ENCODE assay signal across 26 cellular contexts in genomic region chr1:163295949-163296348, GRCh38.
"Had no signal": no experiment of that assay in that cellular context is flagged by ENCODE, and none has a peak within 500 bp of the region (broad histone marks: within the 10 kb centered on the region; RNA-seq: fewer than 3 reads in every experiment).

No MANE protein-coding gene starts in this region.

- H3K27ac Mint-ChIP-seq: activated CD8-positive, alpha-beta memory T cell treated with anti-CD3 and anti-CD28 coated beads, Interleukin-2, amount 10 ng/mL, durations not matched to agents 7 days and 5 days; activated naive CD4-positive, alpha-beta T cell treated with anti-CD3 and anti-CD28 coated beads for 36 hours; activated naive CD8-positive, alpha-beta T cell; activated T-cell treated with anti-CD3 and anti-CD28 coated beads, Interleukin-2, amount 50 U/mL, for 24 hours; activated T-helper 1 cell treated with anti-CD3 and anti-CD28 coated beads, Interleukin-12 subunit alpha, Interleukin-12 subunit beta, Interleukin-2, Interleukin-4 antibody, amounts not matched to agents 30 ng/mL and 10 ng/mL and 1 ng/mL, durations not matched to agents 14 hours and 24 hours and 36 hours; T-helper 2 cell treated with Interferon-gamma antibody and Interleukin-4, amounts not matched to agents 5 μg/mL and 100 μg/mL, for 36 hours had no signal

- H3K9me3 Mint-ChIP-seq: central memory CD8-positive, alpha-beta T cell had no signal

- H3K27ac ChIP-seq: KMS-11 had no signal

- H3K27me3 Mint-ChIP-seq: activated CD8-positive, alpha-beta memory T cell treated with anti-CD3 and anti-CD28 coated beads, Interleukin-2, amount 10 ng/mL, durations not matched to agents 7 days and 5 days; activated naive CD8-positive, alpha-beta T cell; activated T-cell treated with anti-CD3 and anti-CD28 coated beads, Interleukin-2, amount 50 U/mL, for 24 hours; central memory CD8-positive, alpha-beta T cell had no signal

- H3K9me2 ChIP-seq: SK-N-SH had no signal

- ATAC-seq: activated CD8-positive, alpha-beta memory T cell treated with anti-CD3 and anti-CD28 coated beads, Interleukin-2, amount 10 ng/mL, durations not matched to agents 7 days and 5 days; Panc1; Right ventricle myocardium inferior had no signal

- H3K4me2 ChIP-seq: KMS-11, SK-N-SH had no signal

- H3K4me1 Mint-ChIP-seq: activated CD8-positive, alpha-beta memory T cell treated with anti-CD3 and anti-CD28 coated beads, Interleukin-2, amount 10 ng/mL, durations not matched to agents 7 days and 5 days; central memory CD8-positive, alpha-beta T cell had no signal

- H3K4me3 Mint-ChIP-seq: activated CD8-positive, alpha-beta memory T cell treated with anti-CD3 and anti-CD28 coated beads, Interleukin-2, amount 10 ng/mL, durations not matched to agents 7 days and 5 days; activated naive CD4-positive, alpha-beta T cell treated with anti-CD3 and anti-CD28 coated beads for 36 hours; activated naive CD8-positive, alpha-beta T cell; activated T-cell treated with anti-CD3 and anti-CD28 coated beads, Interleukin-2, amount 50 U/mL, for 24 hours; activated T-helper 1 cell treated with anti-CD3 and anti-CD28 coated beads, Interleukin-12 subunit alpha, Interleukin-12 subunit beta, Interleukin-2, Interleukin-4 antibody, amounts not matched to agents 30 ng/mL and 10 ng/mL and 1 ng/mL, durations not matched to agents 14 hours and 24 hours and 36 hours; central memory CD8-positive, alpha-beta T cell; T-helper 2 cell treated with Interferon-gamma antibody and Interleukin-4, amounts not matched to agents 5 μg/mL and 100 μg/mL, for 36 hours had no signal

- DNase-seq: activated CD4-positive, alpha-beta T cell treated with anti-CD3 and anti-CD28 coated beads for 48 hours; activated CD4-positive, alpha-beta T cell treated with anti-CD3 and anti-CD28 coated beads, Interleukin-2, amount 50 U/mL, for 48 hours; activated CD4-positive, CD25-positive, alpha-beta regulatory T cell treated with anti-CD3 and anti-CD28 coated beads, Interleukin-2, amount 50 U/mL, for 72 hours; activated CD8-positive, alpha-beta memory T cell treated with anti-CD3 and anti-CD28 coated beads, Interleukin-2, amount 10 ng/mL, durations not matched to agents 7 days and 5 days; activated effector memory CD4-positive, alpha-beta T cell treated with Interleukin-2 at 50 U/mL for 16 hours; activated naive CD4-positive, alpha-beta T cell treated with anti-CD3 and anti-CD28 coated beads for 36 hours; activated T-cell treated with anti-CD3 and anti-CD28 coated beads, Interleukin-2, amount 50 U/mL, for 24 hours; anterior cingulate cortex; MM.1S; NCI-H1105; NCI-H1436 treated with DMSO at 0.1 percent for 48 hours; NCI-H187; NCI-H2081; NCI-H69; NK-92 treated with Interleukin-12 subunit alpha and Interleukin-12 subunit beta, amount 100 ng/mL, for 24 hours; OCI-M1; RPMI8226; SK-N-SH; SW 1271 had no signal

- H3K9me3 ChIP-seq: SK-N-SH had no signal

- H3K9ac ChIP-seq: KMS-11, SK-N-SH had no signal
